ENCODE assay signal across 26 cellular contexts in genomic region chr12:105270671-105271255, GRCh38.
"Had no signal": no experiment of that assay in that cellular context is flagged by ENCODE, and none has a peak within 500 bp of the region (broad histone marks: within the 10 kb centered on the region; RNA-seq: fewer than 3 reads in every experiment).

No MANE protein-coding gene starts in this region.

- H3K36me3 ChIP-seq: ascending aorta, cardiac muscle cell, colonic mucosa, gastroesophageal sphincter, spleen, transverse colon had no signal

- H3K9me3 ChIP-seq: ascending aorta, colonic mucosa, gastroesophageal sphincter, spleen, testis, transverse colon had no signal

- H3K36me3 Mint-ChIP-seq: activated naive CD4-positive, alpha-beta T cell treated with anti-CD3 and anti-CD28 coated beads, Interleukin-2, amount 10 ng/mL, durations not matched to agents 7 days and 5 days; activated naive CD8-positive, alpha-beta T cell treated with anti-CD3 and anti-CD28 coated beads, Interleukin-2, amount 10 ng/mL, durations not matched to agents 7 days and 5 days; brain had no signal

- H3K4me1 Mint-ChIP-seq: activated CD4-positive, alpha-beta T cell treated with anti-CD3 and anti-CD28 coated beads for 36 hours; activated naive CD4-positive, alpha-beta T cell treated with anti-CD3 and anti-CD28 coated beads, Interleukin-2, amount 10 ng/mL, durations not matched to agents 7 days and 5 days; activated naive CD8-positive, alpha-beta T cell treated with anti-CD3 and anti-CD28 coated beads, Interleukin-2, amount 10 ng/mL, durations not matched to agents 7 days and 5 days; brain; nephron had no signal

- H3K4me1 ChIP-seq: ascending aorta, colonic mucosa, gastroesophageal sphincter, spleen, testis, transverse colon had no signal

- H3K9me3 Mint-ChIP-seq: activated naive CD4-positive, alpha-beta T cell treated with anti-CD3 and anti-CD28 coated beads, Interleukin-2, amount 10 ng/mL, durations not matched to agents 7 days and 5 days; activated T-helper 1 cell treated with anti-CD3 and anti-CD28 coated beads, Interleukin-12 subunit alpha, Interleukin-12 subunit beta, Interleukin-2, Interleukin-4 antibody, amounts not matched to agents 30 ng/mL and 10 ng/mL and 1 ng/mL, durations not matched to agents 14 hours and 24 hours and 36 hours; brain had no signal

- H3K4me3 Mint-ChIP-seq: activated CD4-positive, alpha-beta T cell treated with anti-CD3 and anti-CD28 coated beads for 36 hours; activated naive CD4-positive, alpha-beta T cell treated with anti-CD3 and anti-CD28 coated beads, Interleukin-2, amount 10 ng/mL, durations not matched to agents 7 days and 5 days; activated naive CD8-positive, alpha-beta T cell treated with anti-CD3 and anti-CD28 coated beads, Interleukin-2, amount 10 ng/mL, durations not matched to agents 7 days and 5 days; activated T-helper 1 cell treated with anti-CD3 and anti-CD28 coated beads, Interleukin-12 subunit alpha, Interleukin-12 subunit beta, Interleukin-2, Interleukin-4 antibody, amounts not matched to agents 30 ng/mL and 10 ng/mL and 1 ng/mL, durations not matched to agents 14 hours and 24 hours and 36 hours; brain; nephron had no signal

- H3K27me3 Mint-ChIP-seq: activated CD4-positive, alpha-beta T cell treated with anti-CD3 and anti-CD28 coated beads for 36 hours; brain had no signal

- DNase-seq: activated CD4-positive, alpha-beta T cell treated with anti-CD3 and anti-CD28 coated beads for 36 hours; activated CD4-positive, alpha-beta T cell treated with anti-CD3 and anti-CD28 coated beads, Interleukin-2, amount 50 U/mL, for 48 hours; activated CD4-positive, CD25-positive, alpha-beta regulatory T cell; activated CD8-positive, alpha-beta memory T cell treated with anti-CD3 and anti-CD28 coated beads for 24 hours; activated effector memory CD4-positive, alpha-beta T cell treated with anti-CD3 and anti-CD28 coated beads, Interleukin-2, amount 50 U/mL, for 16 hours; activated naive CD4-positive, alpha-beta T cell treated with anti-CD3 and anti-CD28 coated beads, Interleukin-2, amount 10 ng/mL, durations not matched to agents 7 days and 5 days; activated naive CD8-positive, alpha-beta T cell treated with anti-CD3 and anti-CD28 coated beads, Interleukin-2, amount 10 ng/mL, durations not matched to agents 7 days and 5 days; cerebellar nuclear complex; colonic mucosa; effector CD8-positive, alpha-beta T cell; head of caudate nucleus; hippocampal formation; left cardiac atrium; left ventricle myocardium superior; posterior cingulate gyrus; right cardiac atrium; spleen; stimulated activated naive CD8-positive, alpha-beta T cell treated with anti-CD3 and anti-CD28 coated beads, Interleukin-15, Interleukin-2, amounts not matched to agents 100 U/mL and 50 U/mL, for 24 hours; testis; transverse colon had no signal

- H3K27me3 ChIP-seq: ascending aorta, cardiac muscle cell, colonic mucosa, gastroesophageal sphincter, spleen, testis, transverse colon had no signal

- H3K27ac Mint-ChIP-seq: activated CD4-positive, alpha-beta T cell treated with anti-CD3 and anti-CD28 coated beads for 36 hours; activated naive CD4-positive, alpha-beta T cell treated with anti-CD3 and anti-CD28 coated beads, Interleukin-2, amount 10 ng/mL, durations not matched to agents 7 days and 5 days; activated naive CD8-positive, alpha-beta T cell treated with anti-CD3 and anti-CD28 coated beads, Interleukin-2, amount 10 ng/mL, durations not matched to agents 7 days and 5 days; activated T-helper 1 cell treated with anti-CD3 and anti-CD28 coated beads, Interleukin-12 subunit alpha, Interleukin-12 subunit beta, Interleukin-2, Interleukin-4 antibody, amounts not matched to agents 30 ng/mL and 10 ng/mL and 1 ng/mL, durations not matched to agents 14 hours and 24 hours and 36 hours; brain; nephron had no signal

- H3K4me3 ChIP-seq: ascending aorta, cardiac muscle cell, colonic mucosa, gastroesophageal sphincter, spleen, testis, transverse colon had no signal

- H3K27ac ChIP-seq: ascending aorta, cardiac muscle cell, colonic mucosa, gastroesophageal sphincter, spleen, testis, transverse colon had no signal

- ATAC-seq: activated CD4-positive, alpha-beta T cell treated with anti-CD3 and anti-CD28 coated beads for 36 hours; gastroesophageal sphincter; left cardiac atrium; left ventricle myocardium superior; right cardiac atrium; stimulated activated naive CD8-positive, alpha-beta T cell treated with anti-CD3 and anti-CD28 coated beads, Interleukin-15, Interleukin-2, amounts not matched to agents 100 U/mL and 50 U/mL, for 24 hours had no signal
